In genomic region chr6:118748311-118749062, GRCh38 we compare ENCODE assay signal across 8 cellular contexts.
A peak's percentile ranks its signal among the peaks of the same experiment; 100 is the strongest.
DNase-seq lines count a peak whose midpoint lies in the region; ATAC-seq and TF ChIP-seq lines count a peak whose summit lies in the region.

No MANE protein-coding gene starts in this region.

- peak in 3 of 4 donors; percentile 11 to 56 (median 34) for ATAC-seq in heart left ventricle
- ATAC-seq in left ventricle myocardium superior, result no peak
- peak; percentile 35 for ATAC-seq in RWPE2 (ENCODE audit: low read depth)
- ATAC-seq in GM21367 (IDR thresholded peaks at IDR 0.05; ENCODE audit: unreplicated experiment), result no peak

- TF ChIP-seq POLR2A in heart left ventricle (IDR thresholded peaks at IDR 0.05), result no peak

- 63 to 83% (median 75%) methylated on average over 8 to 9 of the region's 9 CpGs for WGBS in heart left ventricle, 4 donors

- H3K4me3 ChIP-seq in heart left ventricle (peak overlapping the region in 1 of 12 donors; percentile 24), RWPE2 (ENCODE audit: severe bottlenecking) (no peak overlapping the region), foreskin fibroblast (ENCODE audit: low read depth in 1 of 2, low read length in 2 of 2) (peak overlapping the region; percentile 37 to 41)

- H3K27ac ChIP-seq in heart left ventricle (no peak overlapping the region), RWPE2 (ENCODE audit: poor library complexity, severe bottlenecking) (no peak overlapping the region)

- H3K4me1 ChIP-seq in heart left ventricle, result peaks cover 0 to 30% (median 3%) of the 10 kb centered on the region in 12 donors
- no peaks in the 10 kb centered on the region for H3K4me1 ChIP-seq in RWPE2 (ENCODE audit: insufficient read depth, poor library complexity, severe bottlenecking)

- intact Hi-C loops in heart left ventricle (cut with DNase I), result no loop called here
- intact Hi-C loops in left ventricle myocardium superior (cut with micrococcal nuclease), result no loop called here

- no peaks in the 10 kb centered on the region for H3K36me3 ChIP-seq in heart left ventricle
- H3K36me3 ChIP-seq in RWPE2 (ENCODE audit: low read depth), result no peaks in the 10 kb centered on the region

- H3K9me3 ChIP-seq in heart left ventricle, result no peaks in the 10 kb centered on the region
- no peaks in the 10 kb centered on the region for H3K9me3 ChIP-seq in RWPE2 (ENCODE audit: severe bottlenecking)

- DNase-seq in heart left ventricle, result no peak
- no peak for DNase-seq in left ventricle myocardium superior
- DNase-seq in RWPE2 (ENCODE audit: low spot score), result no peak
- DNase-seq in foreskin fibroblast, result peak; percentile 73 to 90
- DNase-seq in superior temporal gyrus (ENCODE audit: extremely low spot score), result peak; percentile 43
- no peak for DNase-seq in NCI-H2081 treated with DMSO at 0.1 percent for 48 hours (lab: John Stamatoyannopoulos, UW)
- DNase-seq in activated CD8-positive, alpha-beta memory T cell treated with anti-CD3 and anti-CD28 coated beads, Interleukin-2, amount 50 U/mL, for 4 hours, result no peak

- TF ChIP-seq CTCF in heart left ventricle (IDR thresholded peaks at IDR 0.05) (no peak), RWPE2 (IDR thresholded peaks at IDR 0.05; ENCODE audit: poor library complexity, severe bottlenecking) (no peak), foreskin fibroblast (IDR thresholded peaks at IDR 0.05; ENCODE audit: low read depth, low read length) (no peak)

- no peaks in the 10 kb centered on the region for H3K27me3 ChIP-seq in heart left ventricle
- H3K27me3 ChIP-seq in RWPE2 (ENCODE audit: insufficient read depth, poor library complexity, severe bottlenecking), result no peaks in the 10 kb centered on the region

Comparison
In these comparisons a context has a peak if more than half of its experiments do, and no peak if none do; other contexts are left out.
1. ATAC-seq: peak in heart left ventricle (3 of 4) and RWPE2 (single experiment); none in left ventricle myocardium superior (single experiment) and GM21367 (single experiment).
2. DNase-seq: peak in foreskin fibroblast (2 of 2) and superior temporal gyrus (single experiment); none in heart left ventricle (0 of 5), left ventricle myocardium superior (single experiment), RWPE2 (single experiment), NCI-H2081 treated with DMSO at 0.1 percent for 48 hours (single experiment) and activated CD8-positive, alpha-beta memory T cell treated with anti-CD3 and anti-CD28 coated beads, Interleukin-2, amount 50 U/mL, for 4 hours (single experiment).